Comparison of ENCODE assay signal across 10 cellular contexts in the genomic region with DNA sequence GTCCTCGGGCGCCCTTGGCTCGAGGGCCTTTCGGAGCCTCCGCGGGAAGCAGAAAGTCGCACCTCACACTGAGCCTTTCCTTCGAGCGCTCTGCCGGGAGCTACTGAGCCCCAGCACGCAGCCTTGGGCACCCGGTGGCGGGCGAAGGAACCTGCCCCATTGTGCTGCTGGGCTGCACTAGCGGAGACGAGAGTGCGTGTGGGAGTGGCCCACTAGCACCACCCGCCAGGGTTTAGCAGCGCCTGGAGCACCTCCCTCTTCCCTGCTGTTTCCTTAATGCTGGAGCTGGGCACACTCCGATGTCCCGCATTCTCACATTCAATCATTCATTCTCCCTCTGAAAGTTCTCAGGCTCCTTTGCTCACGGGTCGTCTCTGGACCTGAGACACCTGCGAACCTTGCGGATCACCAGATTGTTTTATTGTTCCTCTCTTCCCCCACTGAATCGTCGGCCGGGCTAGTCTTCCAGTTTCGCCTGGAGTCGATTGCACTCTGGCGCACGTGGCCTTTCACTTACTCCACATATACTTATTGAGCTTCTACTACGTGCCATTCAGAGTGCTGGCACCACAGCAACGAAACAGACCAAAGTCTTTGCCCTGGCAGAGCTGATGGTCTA. TPM values are rescaled to one million over a fixed set of nuclear protein-coding genes. Genes with fewer than 3 reads are reported as not detected.
DNase-seq lines count a peak whose midpoint lies in the region; ATAC-seq and TF ChIP-seq lines count a peak whose summit lies in the region.
"Had no signal": no experiment of that assay in that cellular context is flagged by ENCODE, and none has a peak within 500 bp of the region (broad histone marks: within the 10 kb centered on the region; RNA-seq: fewer than 3 reads in every experiment).

No MANE protein-coding gene starts in this region.

- peak; percentile 88 for DNase-seq in A673 (ENCODE audit: low spot score)
- DNase-seq in Daoy (ENCODE audit: low read depth): peak; percentile 57
- no peak for DNase-seq in NT2/D1 (ENCODE audit: low read depth, low spot score)
- DNase-seq in kidney tubule cell (ENCODE audit: low spot score): peak; percentile 26
- DNase-seq in NCI-H1105 (lab: John Stamatoyannopoulos, UW): no peak
- DNase-seq in A172 (ENCODE audit: low spot score): no peak
- DNase-seq in NOMO-1 treated with DMSO at 0.1 percent for 48 hours (lab: John Stamatoyannopoulos, UW; ENCODE audit: unreplicated experiment): no peak
- DNase-seq: activated CD4-positive, alpha-beta T cell treated with anti-CD3 and anti-CD28 coated beads for 48 hours had no signal

- H3K4me1 ChIP-seq in A673 (ENCODE audit: insufficient read depth, low read length, poor library complexity, severe bottlenecking) (peaks cover 32% of the 10 kb centered on the region), NT2/D1 (ENCODE audit: insufficient read depth, insufficient read length) (peaks cover 16% of the 10 kb centered on the region)

- TF ChIP-seq CTCF in A673 (conservative IDR thresholded peaks at IDR 0.05; ENCODE audit: low read depth, low read length): no peak

- POLR2A ChIA-PET in A673 (lab: Charles Lee; ENCODE audit: low non-redundant PET): no interaction called here

- H3K9me3 ChIP-seq in A673 (ENCODE audit: low read depth, low read length, poor library complexity, severe bottlenecking) (no peaks in the 10 kb centered on the region), NT2/D1 (ENCODE audit: insufficient read depth, low read length) (no peaks in the 10 kb centered on the region)

- CTCF ChIA-PET in A673 (lab: Charles Lee): interaction anchor here (1.4 kb wide), 1 partner anchor 11 kb away, joined by 5 read pairs; no protein-coding TSS in a partner anchor

- H3K9ac ChIP-seq in NT2/D1 (ENCODE audit: insufficient read length, low read depth): no peak overlapping the region

- H3K4me3 ChIP-seq in A673 (ENCODE audit: low read depth, low read length, poor library complexity, severe bottlenecking) (no peak overlapping the region), NT2/D1 (ENCODE audit: insufficient read length, low read depth) (peak overlapping the region; percentile 24)
- H3K4me3 ChIP-seq: cardiac muscle cell had no signal

- no peaks in the 10 kb centered on the region for H3K27me3 ChIP-seq in A673 (replicated peaks; ENCODE audit: insufficient read depth, low read depth, low read length, poor library complexity)
- peaks cover 100% of the 10 kb centered on the region for H3K27me3 ChIP-seq in NT2/D1 (ENCODE audit: insufficient read depth, insufficient read length)

- intact Hi-C loops in A673 (cut with micrococcal nuclease; ENCODE audit: unreplicated experiment): loop anchor here (5.0 kb wide), 1 partner anchor 185 kb away; no protein-coding TSS in a partner anchor

- no peaks in the 10 kb centered on the region for H3K36me3 ChIP-seq in A673 (ENCODE audit: insufficient read depth, low read length, poor library complexity, severe bottlenecking)
- H3K36me3 ChIP-seq in NT2/D1 (ENCODE audit: insufficient read depth, insufficient read length, low read length): no peaks in the 10 kb centered on the region
- H3K36me3 ChIP-seq: cardiac muscle cell had no signal

- ATAC-seq in GM19395 (IDR thresholded peaks at IDR 0.05; ENCODE audit: unreplicated experiment): no peak

- no TSS peak for BruUV-seq in A673 (replicated peaks; lab: Mats Ljungman, UMichigan)

- peak overlapping the region; percentile 57 for H3K27ac ChIP-seq in A673 (ENCODE audit: low read depth, low read length, poor library complexity, severe bottlenecking)
- H3K27ac ChIP-seq: cardiac muscle cell had no signal

RNA-seq across cellular contexts. Expression of a gene that starts 8.4 kb away (rescaled TPM):
- 39.3 and 47.2 TPM in 2 replicates for total RNA-seq in A673 (2021)
- 7.2 and 15.7 TPM in 2 replicates for total RNA-seq in Daoy (2014; rRNA removed; shearing (Covaris generic))
- not detected in 2 replicates for total RNA-seq in A172 (2014; rRNA removed; shearing (Covaris generic))

Comparison
In these comparisons a context has a peak if more than half of its experiments do, and no peak if none do; other contexts are left out.
1. DNase-seq: peak in A673 (single experiment), Daoy (single experiment) and kidney tubule cell (single experiment); none in NT2/D1 (single experiment), NCI-H1105 (single experiment), A172 (single experiment) and NOMO-1 treated with DMSO at 0.1 percent for 48 hours (single experiment).